ENCODE assay signal across 8 cellular contexts in genomic region chr1:11981378-11982009, GRCh38.
DNase-seq lines count a peak whose midpoint lies in the region; ATAC-seq and TF ChIP-seq lines count a peak whose summit lies in the region.

No MANE protein-coding gene starts in this region.

- H3K4me3 Mint-ChIP-seq in effector memory CD8-positive, alpha-beta T cell, result peak overlapping the region; percentile 94 to 97

- H3K27me3 ChIP-seq in DOHH2 (ENCODE audit: control insufficient read depth, low read length) (no peaks in the 10 kb centered on the region), OCI-LY3 (ENCODE audit: low read depth, low read length) (no peaks in the 10 kb centered on the region), neutrophil (no peaks in the 10 kb centered on the region)

- peaks cover 12% of the 10 kb centered on the region for H4K20me1 ChIP-seq in DOHH2 (ENCODE audit: control insufficient read depth, insufficient read depth, low read depth, low read length)
- H4K20me1 ChIP-seq in OCI-LY3 (ENCODE audit: insufficient read depth, low read length), result no peaks in the 10 kb centered on the region

- H3K9ac ChIP-seq in OCI-LY3 (ENCODE audit: low read length), result no peak overlapping the region

- H3K79me2 ChIP-seq in DOHH2 (ENCODE audit: control insufficient read depth, low read length) (peaks cover 61% of the 10 kb centered on the region), OCI-LY3 (ENCODE audit: low read length) (peaks cover 21% of the 10 kb centered on the region)

- H3K27ac Mint-ChIP-seq in effector memory CD8-positive, alpha-beta T cell, result peak overlapping the region; percentile 96 to 98

- no peak for ATAC-seq in effector memory CD8-positive, alpha-beta T cell (replicated peaks)
- ATAC-seq in HG02870 (IDR thresholded peaks at IDR 0.05; ENCODE audit: unreplicated experiment), result no peak

- peaks cover 31% of the 10 kb centered on the region for H3K4me1 ChIP-seq in DOHH2 (ENCODE audit: control insufficient read depth, low read length)
- peaks cover 7% of the 10 kb centered on the region; the same call in 1 of the 2 replicates for H3K4me1 ChIP-seq in OCI-LY3 (ENCODE audit: low read length)
- H3K4me1 ChIP-seq in neutrophil (ENCODE audit: control insufficient read depth in 1 of 2, insufficient read depth in 1 of 2, low read depth in 1 of 2, low read length in 1 of 2), result peaks cover 83 to 85% of the 10 kb centered on the region in 2 experiments

- H3F3A ChIP-seq in DOHH2 (ENCODE audit: control insufficient read depth, insufficient read depth), result peaks cover 5% of the 10 kb centered on the region

- H3K36me3 ChIP-seq in DOHH2 (ENCODE audit: control insufficient read depth, low read length), result peaks cover 46% of the 10 kb centered on the region
- no peaks in the 10 kb centered on the region for H3K36me3 ChIP-seq in OCI-LY3 (replicated peaks; ENCODE audit: low read depth, low read length)
- peaks cover 28% of the 10 kb centered on the region for H3K36me3 ChIP-seq in neutrophil

- H2AFZ ChIP-seq in OCI-LY3 (ENCODE audit: low read depth, low read length), result no peak overlapping the region

- peak overlapping the region; percentile 73 for H3K4me2 ChIP-seq in DOHH2 (ENCODE audit: low read length)
- peak overlapping the region; percentile 87 for H3K4me2 ChIP-seq in OCI-LY3 (ENCODE audit: low read length)

- H3K36me3 Mint-ChIP-seq in effector memory CD8-positive, alpha-beta T cell (ENCODE audit: insufficient read depth), result peaks cover 24% of the 10 kb centered on the region

- TF ChIP-seq CTCF in DOHH2 (IDR thresholded peaks at IDR 0.05; ENCODE audit: low read depth, low read length, poor library complexity, severe bottlenecking) (no peak), OCI-LY3 (IDR thresholded peaks at IDR 0.05; ENCODE audit: low read depth, low read length) (no peak), neutrophil (IDR thresholded peaks at IDR 0.05) (no peak)

- H3K27ac ChIP-seq in DOHH2 (ENCODE audit: low read depth, low read length) (no peak overlapping the region), OCI-LY3 (ENCODE audit: low read length) (no peak overlapping the region), neutrophil (peak overlapping the region; percentile 97)

- H3K9me2 ChIP-seq in DOHH2 (replicated peaks; ENCODE audit: control insufficient read depth, low read length), result no peaks in the 10 kb centered on the region

- H3K4me1 Mint-ChIP-seq in effector memory CD8-positive, alpha-beta T cell (ENCODE audit: low read depth in 2 of 2), result peaks cover 41 to 44% of the 10 kb centered on the region in 2 donors

- no peaks in the 10 kb centered on the region for H3K9me3 Mint-ChIP-seq in effector memory CD8-positive, alpha-beta T cell

- H3K4me3 ChIP-seq in DOHH2 (ENCODE audit: low read length) (peak overlapping the region; percentile 80), OCI-LY3 (ENCODE audit: low read length) (peak overlapping the region; percentile 99; the same call in 1 of the 2 replicates), neutrophil (ENCODE audit: low read depth in 1 of 2, low read length in 1 of 2) (peak overlapping the region; percentile 75 to 90)

- no peaks in the 10 kb centered on the region for H3K9me3 ChIP-seq in DOHH2 (ENCODE audit: control insufficient read depth, insufficient read depth, low read length)
- H3K9me3 ChIP-seq in OCI-LY3 (ENCODE audit: insufficient read depth, low read length), result no peaks in the 10 kb centered on the region
- no peaks in the 10 kb centered on the region for H3K9me3 ChIP-seq in neutrophil

- no peak for DNase-seq in effector memory CD8-positive, alpha-beta T cell
- DNase-seq in retina, result no peak
- DNase-seq in GF-D8 (lab: John Stamatoyannopoulos, UW), result no peak
- DNase-seq in activated gamma-delta T cell (lab: John Stamatoyannopoulos, UW), result no peak

- no peaks in the 10 kb centered on the region for H3K27me3 Mint-ChIP-seq in effector memory CD8-positive, alpha-beta T cell
